In the genomic region with DNA sequence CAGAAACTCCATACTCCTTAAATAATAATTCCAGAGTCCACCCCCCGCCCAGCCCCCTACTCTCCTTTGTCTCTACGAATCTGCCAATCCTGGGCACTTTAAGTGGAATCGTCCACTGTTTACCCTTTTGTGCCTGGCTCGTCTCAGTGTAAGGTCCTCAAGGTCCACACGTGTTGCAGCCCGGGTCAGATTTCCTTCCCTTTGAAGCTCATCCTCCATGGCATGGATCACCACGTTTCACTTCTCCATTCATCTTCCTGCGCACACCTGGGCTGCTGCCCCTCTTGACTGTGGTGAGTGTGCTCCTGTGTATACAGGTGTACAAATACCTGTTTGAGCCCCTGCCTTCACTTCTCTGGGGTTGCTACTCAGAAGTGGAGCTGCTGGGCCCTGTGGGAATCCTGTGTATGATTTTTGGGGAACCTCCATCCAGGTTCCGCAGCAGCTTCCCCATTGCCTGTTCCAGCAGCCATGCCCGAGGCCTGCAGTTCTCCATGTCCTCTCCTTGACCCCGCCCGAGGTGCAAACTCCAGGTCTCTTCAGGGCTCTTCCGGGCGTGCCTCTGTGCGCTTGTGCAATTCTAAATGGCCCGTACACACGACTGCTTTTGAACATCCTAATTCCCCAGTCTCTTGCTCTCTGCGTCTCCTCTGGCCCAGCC, we compare ENCODE assay signal across 2 cellular contexts.
TF ChIP-seq lines count a peak whose summit lies in the region.

No MANE protein-coding gene starts in this region.

TF ChIP-seq in GM23338, 12 proteins besides CTCF, POLR2A, EP300 and RAD21 (continues in another document):
- TF ChIP-seq POLR2AphosphoS5 (IDR thresholded peaks at IDR 0.05; ENCODE audit: low read depth) (no peak), EZH2phosphoT487 (IDR thresholded peaks at IDR 0.05; ENCODE audit: unreplicated experiment) (no peak), JUNB (IDR thresholded peaks at IDR 0.05; ENCODE audit: unreplicated experiment) (no peak), NANOG (IDR thresholded peaks at IDR 0.05; ENCODE audit: borderline replicate concordance) (no peak), ZNF331 (CRISPR knock-in tag; IDR thresholded peaks at IDR 0.05; ENCODE audit: low read depth) (no peak), CREB1 (CRISPR knock-in tag; IDR thresholded peaks at IDR 0.05; ENCODE audit: low read depth) (no peak), STAT1 (IDR thresholded peaks at IDR 0.05; ENCODE audit: unreplicated experiment) (no peak), ZNF114 (CRISPR knock-in tag; IDR thresholded peaks at IDR 0.05) (no peak), EZH2 (IDR thresholded peaks at IDR 0.05; ENCODE audit: low read depth, unreplicated experiment) (no peak)
- TF ChIP-seq, protein P1, sequence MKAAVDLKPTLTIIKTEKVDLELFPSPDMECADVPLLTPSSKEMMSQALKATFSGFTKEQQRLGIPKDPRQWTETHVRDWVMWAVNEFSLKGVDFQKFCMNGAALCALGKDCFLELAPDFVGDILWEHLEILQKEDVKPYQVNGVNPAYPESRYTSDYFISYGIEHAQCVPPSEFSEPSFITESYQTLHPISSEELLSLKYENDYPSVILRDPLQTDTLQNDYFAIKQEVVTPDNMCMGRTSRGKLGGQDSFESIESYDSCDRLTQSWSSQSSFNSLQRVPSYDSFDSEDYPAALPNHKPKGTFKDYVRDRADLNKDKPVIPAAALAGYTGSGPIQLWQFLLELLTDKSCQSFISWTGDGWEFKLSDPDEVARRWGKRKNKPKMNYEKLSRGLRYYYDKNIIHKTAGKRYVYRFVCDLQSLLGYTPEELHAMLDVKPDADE (IDR thresholded peaks at IDR 0.05): no peak
- TF ChIP-seq, protein P2, sequence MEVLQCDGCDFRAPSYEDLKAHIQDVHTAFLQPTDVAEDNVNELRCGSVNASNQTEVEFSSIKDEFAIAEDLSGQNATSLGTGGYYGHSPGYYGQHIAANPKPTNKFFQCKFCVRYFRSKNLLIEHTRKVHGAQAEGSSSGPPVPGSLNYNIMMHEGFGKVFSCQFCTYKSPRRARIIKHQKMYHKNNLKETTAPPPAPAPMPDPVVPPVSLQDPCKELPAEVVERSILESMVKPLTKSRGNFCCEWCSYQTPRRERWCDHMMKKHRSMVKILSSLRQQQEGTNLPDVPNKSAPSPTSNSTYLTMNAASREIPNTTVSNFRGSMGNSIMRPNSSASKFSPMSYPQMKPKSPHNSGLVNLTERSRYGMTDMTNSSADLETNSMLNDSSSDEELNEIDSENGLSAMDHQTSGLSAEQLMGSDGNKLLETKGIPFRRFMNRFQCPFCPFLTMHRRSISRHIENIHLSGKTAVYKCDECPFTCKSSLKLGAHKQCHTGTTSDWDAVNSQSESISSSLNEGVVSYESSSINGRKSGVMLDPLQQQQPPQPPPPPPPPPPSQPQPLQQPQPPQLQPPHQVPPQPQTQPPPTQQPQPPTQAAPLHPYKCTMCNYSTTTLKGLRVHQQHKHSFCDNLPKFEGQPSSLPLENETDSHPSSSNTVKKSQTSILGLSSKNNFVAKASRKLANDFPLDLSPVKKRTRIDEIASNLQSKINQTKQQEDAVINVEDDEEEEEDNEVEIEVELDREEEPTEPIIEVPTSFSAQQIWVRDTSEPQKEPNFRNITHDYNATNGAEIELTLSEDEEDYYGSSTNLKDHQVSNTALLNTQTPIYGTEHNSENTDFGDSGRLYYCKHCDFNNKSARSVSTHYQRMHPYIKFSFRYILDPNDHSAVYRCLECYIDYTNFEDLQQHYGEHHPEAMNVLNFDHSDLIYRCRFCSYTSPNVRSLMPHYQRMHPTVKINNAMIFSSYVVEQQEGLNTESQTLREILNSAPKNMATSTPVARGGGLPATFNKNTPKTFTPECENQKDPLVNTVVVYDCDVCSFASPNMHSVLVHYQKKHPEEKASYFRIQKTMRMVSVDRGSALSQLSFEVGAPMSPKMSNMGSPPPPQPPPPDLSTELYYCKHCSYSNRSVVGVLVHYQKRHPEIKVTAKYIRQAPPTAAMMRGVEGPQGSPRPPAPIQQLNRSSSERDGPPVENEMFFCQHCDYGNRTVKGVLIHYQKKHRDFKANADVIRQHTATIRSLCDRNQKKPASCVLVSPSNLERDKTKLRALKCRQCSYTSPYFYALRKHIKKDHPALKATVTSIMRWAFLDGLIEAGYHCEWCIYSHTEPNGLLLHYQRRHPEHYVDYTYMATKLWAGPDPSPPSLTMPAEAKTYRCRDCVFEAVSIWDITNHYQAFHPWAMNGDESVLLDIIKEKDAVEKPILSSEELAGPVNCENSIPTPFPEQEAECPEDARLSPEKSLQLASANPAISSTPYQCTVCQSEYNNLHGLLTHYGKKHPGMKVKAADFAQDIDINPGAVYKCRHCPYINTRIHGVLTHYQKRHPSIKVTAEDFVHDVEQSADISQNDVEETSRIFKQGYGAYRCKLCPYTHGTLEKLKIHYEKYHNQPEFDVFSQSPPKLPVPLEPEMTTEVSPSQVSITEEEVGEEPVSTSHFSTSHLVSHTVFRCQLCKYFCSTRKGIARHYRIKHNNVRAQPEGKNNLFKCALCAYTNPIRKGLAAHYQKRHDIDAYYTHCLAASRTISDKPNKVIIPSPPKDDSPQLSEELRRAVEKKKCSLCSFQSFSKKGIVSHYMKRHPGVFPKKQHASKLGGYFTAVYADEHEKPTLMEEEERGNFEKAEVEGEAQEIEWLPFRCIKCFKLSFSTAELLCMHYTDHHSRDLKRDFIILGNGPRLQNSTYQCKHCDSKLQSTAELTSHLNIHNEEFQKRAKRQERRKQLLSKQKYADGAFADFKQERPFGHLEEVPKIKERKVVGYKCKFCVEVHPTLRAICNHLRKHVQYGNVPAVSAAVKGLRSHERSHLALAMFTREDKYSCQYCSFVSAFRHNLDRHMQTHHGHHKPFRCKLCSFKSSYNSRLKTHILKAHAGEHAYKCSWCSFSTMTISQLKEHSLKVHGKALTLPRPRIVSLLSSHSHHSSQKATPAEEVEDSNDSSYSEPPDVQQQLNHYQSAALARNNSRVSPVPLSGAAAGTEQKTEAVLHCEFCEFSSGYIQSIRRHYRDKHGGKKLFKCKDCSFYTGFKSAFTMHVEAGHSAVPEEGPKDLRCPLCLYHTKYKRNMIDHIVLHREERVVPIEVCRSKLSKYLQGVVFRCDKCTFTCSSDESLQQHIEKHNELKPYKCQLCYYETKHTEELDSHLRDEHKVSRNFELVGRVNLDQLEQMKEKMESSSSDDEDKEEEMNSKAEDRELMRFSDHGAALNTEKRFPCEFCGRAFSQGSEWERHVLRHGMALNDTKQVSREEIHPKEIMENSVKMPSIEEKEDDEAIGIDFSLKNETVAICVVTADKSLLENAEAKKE (CRISPR knock-in tag; IDR thresholded peaks at IDR 0.05): no peak

TF ChIP-seq in H1, 55 proteins besides CTCF, POLR2A, EP300 and RAD21:
- TF ChIP-seq PHF8 (conservative IDR thresholded peaks at IDR 0.05; ENCODE audit: low read depth, low read length) (no peak), CHD1 (IDR thresholded peaks at IDR 0.05; ENCODE audit: low read depth, low read length) (no peak), CBX8 (IDR thresholded peaks at IDR 0.05; ENCODE audit: borderline replicate concordance, low read depth, low read length) (no peak), CBX5 (IDR thresholded peaks at IDR 0.05; ENCODE audit: low read depth, low read length) (no peak), POU5F1 (IDR thresholded peaks at IDR 0.05; ENCODE audit: low read depth, low read length) (no peak), BACH1 (IDR thresholded peaks at IDR 0.05; ENCODE audit: low read length) (no peak), TBP (IDR thresholded peaks at IDR 0.05; ENCODE audit: low read depth, low read length) (no peak), CREB1 (IDR thresholded peaks at IDR 0.05) (no peak), CHD2 (IDR thresholded peaks at IDR 0.05; ENCODE audit: low read length) (no peak), SRF (IDR thresholded peaks at IDR 0.05; ENCODE audit: low read depth, low read length) (no peak), TAF1 (IDR thresholded peaks at IDR 0.05; ENCODE audit: low read depth, low read length) (no peak), YY1 (IDR thresholded peaks at IDR 0.05; ENCODE audit: low read depth, low read length) (no peak), NRF1 (IDR thresholded peaks at IDR 0.05; ENCODE audit: low read depth, low read length) (no peak), KDM1A (IDR thresholded peaks at IDR 0.05; ENCODE audit: borderline replicate concordance, low read length) (no peak), SIX5 (IDR thresholded peaks at IDR 0.05; ENCODE audit: low read depth, low read length) (no peak)
- TF ChIP-seq, protein P3, sequence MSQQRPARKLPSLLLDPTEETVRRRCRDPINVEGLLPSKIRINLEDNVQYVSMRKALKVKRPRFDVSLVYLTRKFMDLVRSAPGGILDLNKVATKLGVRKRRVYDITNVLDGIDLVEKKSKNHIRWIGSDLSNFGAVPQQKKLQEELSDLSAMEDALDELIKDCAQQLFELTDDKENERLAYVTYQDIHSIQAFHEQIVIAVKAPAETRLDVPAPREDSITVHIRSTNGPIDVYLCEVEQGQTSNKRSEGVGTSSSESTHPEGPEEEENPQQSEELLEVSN (IDR thresholded peaks at IDR 0.05): no peak
